Comparison of ENCODE assay signal across 8 cellular contexts in the genomic region with DNA sequence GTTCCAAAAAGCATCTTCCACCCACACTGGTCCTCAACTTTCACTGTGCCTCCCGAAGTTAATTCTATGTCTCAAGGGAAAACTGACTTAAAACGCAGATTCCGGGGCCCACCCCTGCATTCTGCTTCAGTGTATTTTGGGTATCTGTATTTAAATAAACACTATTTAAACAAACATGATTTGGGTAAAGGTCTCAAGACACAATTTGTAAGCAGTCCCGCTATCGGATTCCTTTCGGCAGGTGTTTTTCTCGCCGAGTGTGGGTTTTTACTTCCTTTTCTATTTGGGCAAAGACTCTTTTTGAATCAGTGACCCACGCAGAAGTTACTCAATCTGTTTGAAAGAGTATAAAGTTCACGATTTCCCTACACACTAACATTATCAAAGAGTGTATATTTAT. TPM values are rescaled to one million over a fixed set of nuclear protein-coding genes. Genes with fewer than 3 reads are reported as not detected.
A peak's percentile ranks its signal among the peaks of the same experiment; 100 is the strongest.
DNase-seq lines count a peak whose midpoint lies in the region; ATAC-seq, FAIRE-seq and TF ChIP-seq lines count a peak whose summit lies in the region.

No MANE protein-coding gene starts in this region.

- CTCF ChIA-PET in A549 (lab: Yijun Ruan, JAX), result interaction anchor here (0.7 to 7.7 kb wide), 4 partner anchors 16 to 1872 kb away, joined by 3 to 35 read pairs (median 12); no protein-coding TSS in a partner anchor

- peak overlapping the region; percentile 99 for H3K27ac Mint-ChIP-seq in mesothelial cell of epicardium

- H3K4me3 ChIP-seq in A549 (peak overlapping the region; percentile 94), HAP-1 (peak overlapping the region; percentile 79), astrocyte of the cerebellum (ENCODE audit: low read depth, low read length) (peak overlapping the region; percentile 82)

- in situ Hi-C loops in HAP-1 (cut with MboI; ENCODE audit: low sequenced_read_pairs) (no loop called here), astrocyte of the cerebellum (cut with HindIII; ENCODE audit: low sequenced_read_pairs) (no loop called here)

- H3K36me3 Mint-ChIP-seq in mesothelial cell of epicardium, result no peaks in the 10 kb centered on the region

- no peak for TF ChIP-seq CTCF in A549 (IDR thresholded peaks at IDR 0.05)
- no peak for TF ChIP-seq CTCF in astrocyte of the cerebellum (IDR thresholded peaks at IDR 0.05; ENCODE audit: low read depth, low read length, missing control alignments)
- TF ChIP-seq CTCF in mesothelial cell of epicardium (IDR thresholded peaks at IDR 0.05; ENCODE audit: unreplicated experiment), result no peak

- no peaks in the 10 kb centered on the region for H3K9me3 Mint-ChIP-seq in mesothelial cell of epicardium

- H3K27me3 ChIP-seq in HAP-1 (ENCODE audit: low read depth), result no peaks in the 10 kb centered on the region

- peaks cover 22% of the 10 kb centered on the region for H3K36me3 ChIP-seq in HAP-1 (replicated peaks)

- H3K4me1 ChIP-seq in A549, result peaks cover 14% of the 10 kb centered on the region
- peaks cover 4% of the 10 kb centered on the region for H3K4me1 ChIP-seq in HAP-1

- DNase-seq in A549 (ENCODE audit: low read depth in 1 of 2, low spot score in 1 of 2) (no peak), HAP-1 (ENCODE audit: low spot score in 2 of 2) (no peak), astrocyte of the cerebellum (ENCODE audit: low read depth) (no peak), mesothelial cell of epicardium (ENCODE audit: low spot score in 2 of 2, unreplicated experiment in 2 of 2) (no peak), NCI-H226 (no peak), islet precursor cell (no peak)

- H3K9me3 ChIP-seq in A549, result no peaks in the 10 kb centered on the region
- H3K9me3 ChIP-seq in HAP-1, result no peaks in the 10 kb centered on the region

- POLR2A ChIA-PET in A549 (lab: Yijun Ruan, JAX), result interaction anchor here (0.7 kb wide), 1 partner anchor 39 kb away, joined by 3 read pairs; no protein-coding TSS in a partner anchor

- peaks cover 41% of the 10 kb centered on the region for H3K4me1 Mint-ChIP-seq in mesothelial cell of epicardium

- H3K27ac ChIP-seq in A549, result peak overlapping the region; percentile 96 to 98

- TF ChIP-seq EP300 in A549 (IDR thresholded peaks at IDR 0.05), result no peak

- no peak for TF ChIP-seq POLR2A in A549 (IDR thresholded peaks at IDR 0.05; ENCODE audit: low read length)

- H3K4me2 ChIP-seq in A549, result peak overlapping the region; percentile 97

- TF ChIP-seq RAD21 in A549 (conservative IDR thresholded peaks at IDR 0.05 in 1 of 2, IDR thresholded peaks at IDR 0.05 in 1 of 2), result no peak

- no peak for FAIRE-seq in A549 (lab: Jason Lieb, UNC)

- WGBS in A549 (ENCODE audit: missing lambda C conversion rate), result 55% methylated on average over 10 of the region's 10 CpGs

- ATAC-seq in A549 (no peak), HG03442 (IDR thresholded peaks at IDR 0.05; ENCODE audit: unreplicated experiment) (no peak), HG03571 (IDR thresholded peaks at IDR 0.05; ENCODE audit: unreplicated experiment) (no peak)

- H3K4me3 Mint-ChIP-seq in mesothelial cell of epicardium, result peak overlapping the region; percentile 94

- peaks cover 3% of the 10 kb centered on the region for H3K27me3 Mint-ChIP-seq in mesothelial cell of epicardium (ENCODE audit: low read depth)

TF ChIP-seq in A549, 52 proteins besides CTCF, POLR2A, EP300 and RAD21:
- no peak for TF ChIP-seq PHF8 (IDR thresholded peaks at IDR 0.05; ENCODE audit: borderline replicate concordance, low read depth)
- TF ChIP-seq RFX5 (IDR thresholded peaks at IDR 0.05), result no peak
- TF ChIP-seq RARB (CRISPR knock-in tag; IDR thresholded peaks at IDR 0.05), result no peak
- TF ChIP-seq, protein P1, sequence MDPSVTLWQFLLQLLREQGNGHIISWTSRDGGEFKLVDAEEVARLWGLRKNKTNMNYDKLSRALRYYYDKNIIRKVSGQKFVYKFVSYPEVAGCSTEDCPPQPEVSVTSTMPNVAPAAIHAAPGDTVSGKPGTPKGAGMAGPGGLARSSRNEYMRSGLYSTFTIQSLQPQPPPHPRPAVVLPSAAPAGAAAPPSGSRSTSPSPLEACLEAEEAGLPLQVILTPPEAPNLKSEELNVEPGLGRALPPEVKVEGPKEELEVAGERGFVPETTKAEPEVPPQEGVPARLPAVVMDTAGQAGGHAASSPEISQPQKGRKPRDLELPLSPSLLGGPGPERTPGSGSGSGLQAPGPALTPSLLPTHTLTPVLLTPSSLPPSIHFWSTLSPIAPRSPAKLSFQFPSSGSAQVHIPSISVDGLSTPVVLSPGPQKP (IDR thresholded peaks at IDR 0.05; ENCODE audit: low read depth, low read length), result no peak
- TF ChIP-seq, protein P2, sequence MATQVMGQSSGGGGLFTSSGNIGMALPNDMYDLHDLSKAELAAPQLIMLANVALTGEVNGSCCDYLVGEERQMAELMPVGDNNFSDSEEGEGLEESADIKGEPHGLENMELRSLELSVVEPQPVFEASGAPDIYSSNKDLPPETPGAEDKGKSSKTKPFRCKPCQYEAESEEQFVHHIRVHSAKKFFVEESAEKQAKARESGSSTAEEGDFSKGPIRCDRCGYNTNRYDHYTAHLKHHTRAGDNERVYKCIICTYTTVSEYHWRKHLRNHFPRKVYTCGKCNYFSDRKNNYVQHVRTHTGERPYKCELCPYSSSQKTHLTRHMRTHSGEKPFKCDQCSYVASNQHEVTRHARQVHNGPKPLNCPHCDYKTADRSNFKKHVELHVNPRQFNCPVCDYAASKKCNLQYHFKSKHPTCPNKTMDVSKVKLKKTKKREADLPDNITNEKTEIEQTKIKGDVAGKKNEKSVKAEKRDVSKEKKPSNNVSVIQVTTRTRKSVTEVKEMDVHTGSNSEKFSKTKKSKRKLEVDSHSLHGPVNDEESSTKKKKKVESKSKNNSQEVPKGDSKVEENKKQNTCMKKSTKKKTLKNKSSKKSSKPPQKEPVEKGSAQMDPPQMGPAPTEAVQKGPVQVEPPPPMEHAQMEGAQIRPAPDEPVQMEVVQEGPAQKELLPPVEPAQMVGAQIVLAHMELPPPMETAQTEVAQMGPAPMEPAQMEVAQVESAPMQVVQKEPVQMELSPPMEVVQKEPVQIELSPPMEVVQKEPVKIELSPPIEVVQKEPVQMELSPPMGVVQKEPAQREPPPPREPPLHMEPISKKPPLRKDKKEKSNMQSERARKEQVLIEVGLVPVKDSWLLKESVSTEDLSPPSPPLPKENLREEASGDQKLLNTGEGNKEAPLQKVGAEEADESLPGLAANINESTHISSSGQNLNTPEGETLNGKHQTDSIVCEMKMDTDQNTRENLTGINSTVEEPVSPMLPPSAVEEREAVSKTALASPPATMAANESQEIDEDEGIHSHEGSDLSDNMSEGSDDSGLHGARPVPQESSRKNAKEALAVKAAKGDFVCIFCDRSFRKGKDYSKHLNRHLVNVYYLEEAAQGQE (IDR thresholded peaks at IDR 0.05), result no peak
- TF ChIP-seq GATA3 (IDR thresholded peaks at IDR 0.05; ENCODE audit: borderline replicate concordance), result no peak
- TF ChIP-seq SMC3 (IDR thresholded peaks at IDR 0.05), result no peak
- no peak for TF ChIP-seq CBX2 (IDR thresholded peaks at IDR 0.05; ENCODE audit: borderline replicate concordance, low read depth)

RNA-seq across cellular contexts. Expression of a gene that starts 1.2 kb away (rescaled TPM):
- polyA plus RNA-seq in A549 (2011; rRNA removed), result 186 and 214 TPM in 2 replicates
- polyA plus RNA-seq in A549 (2012; cell fraction: cytosol; rRNA removed), result 122 and 129 TPM in 2 replicates
- 181 and 186 TPM in 2 replicates for polyA plus RNA-seq in A549 (2012; cell fraction: nucleus; rRNA removed)
- polyA plus RNA-seq in A549 (2017; fragmentation: RNase III; extraction: RNeasy Plus Mini Kit Qiagen cat#74134 plus additional on column Dnase treatment), result 161 to 175 TPM (median 174 TPM) in 3 replicates
- polyA minus RNA-seq in A549 (2011; rRNA and poly(A)+ RNA removed), result 131 and 157 TPM in 2 replicates
- 164 to 169 TPM (median 164 TPM) in 3 replicates for total RNA-seq in mesothelial cell of epicardium
